ENCODE assay signal across 1 cellular context in the genomic region with DNA sequence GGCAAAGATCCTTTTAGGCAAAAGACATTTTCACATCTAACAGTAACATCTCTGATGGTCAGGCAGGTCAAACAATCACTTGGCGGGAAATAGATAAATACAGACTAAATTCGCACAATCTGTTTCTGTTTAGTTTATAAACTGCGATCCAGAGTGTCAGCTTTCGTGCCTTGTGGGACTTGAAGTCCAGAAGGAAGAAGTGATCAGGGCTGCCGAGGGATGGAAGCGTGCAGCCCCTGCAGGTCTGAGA.
TF ChIP-seq lines count a peak whose summit lies in the region.

No MANE protein-coding gene starts in this region.

TF ChIP-seq in GM12878, 131 proteins besides CTCF, POLR2A, EP300 and RAD21 (continued from another document and continues in another):
- TF ChIP-seq CBX3 (IDR thresholded peaks at IDR 0.05; ENCODE audit: borderline replicate concordance, low read depth) (no peak), MEF2A (IDR thresholded peaks at IDR 0.05; ENCODE audit: insufficient read depth, low read depth, low read length) (0 out of 2 replicates have a peak, but pooled peaks have one; percentile 20), BCL11A (IDR thresholded peaks at IDR 0.05; ENCODE audit: low read depth, low read length) (no peak), EGR1 (IDR thresholded peaks at IDR 0.05; ENCODE audit: borderline replicate concordance in 1 of 2, low read depth in 2 of 2, low read length in 2 of 2) (no peak), EZH2 (IDR thresholded peaks at IDR 0.05; ENCODE audit: borderline replicate concordance, control insufficient read depth, low read depth, low read length) (no peak), IKZF1 (conservative IDR thresholded peaks at IDR 0.05) (no peak), SRF (IDR thresholded peaks at IDR 0.05; ENCODE audit: low read depth in 2 of 2, low read length in 2 of 2) (0 out of 4 replicates have a peak, but pooled peaks of 1 of the 2 experiments have one; percentile 12), CHD2 (IDR thresholded peaks at IDR 0.05; ENCODE audit: borderline replicate concordance, low read depth, low read length) (no peak), RAD51 (IDR thresholded peaks at IDR 0.05) (no peak), NRF1 (conservative IDR thresholded peaks at IDR 0.05; ENCODE audit: low read depth, low read length) (no peak), LARP7 (IDR thresholded peaks at IDR 0.05) (no peak), NFYA (IDR thresholded peaks at IDR 0.05; ENCODE audit: borderline replicate concordance, low read depth, low read length) (no peak), PML (IDR thresholded peaks at IDR 0.05; ENCODE audit: low read length) (0 out of 2 replicates have a peak, but pooled peaks have one; percentile 63), RB1 (IDR thresholded peaks at IDR 0.05; ENCODE audit: borderline replicate concordance) (0 out of 2 replicates have a peak, but pooled peaks have one; percentile 16), POU2F2 (IDR thresholded peaks at IDR 0.05; ENCODE audit: borderline replicate concordance, low read depth, low read length) (no peak), SP1 (IDR thresholded peaks at IDR 0.05; ENCODE audit: low read depth, low read length) (no peak), ZZZ3 (IDR thresholded peaks at IDR 0.05; ENCODE audit: control insufficient read depth, insufficient read length, low read depth) (no peak), ETV6 (conservative IDR thresholded peaks at IDR 0.05 in 1 of 2, IDR thresholded peaks at IDR 0.05 in 1 of 2; ENCODE audit: borderline replicate concordance in 1 of 2, low read depth in 1 of 2) (no peak), RCOR1 (conservative IDR thresholded peaks at IDR 0.05; ENCODE audit: low read depth, low read length) (no peak), BHLHE40 (IDR thresholded peaks at IDR 0.05; ENCODE audit: borderline replicate concordance in 1 of 2, low read depth in 2 of 2, low read length in 1 of 2) (no peak), YY1 (IDR thresholded peaks at IDR 0.05; ENCODE audit: low read depth, low read length) (no peak), ESRRA (IDR thresholded peaks at IDR 0.05; ENCODE audit: low read length) (no peak), WRNIP1 (IDR thresholded peaks at IDR 0.05; ENCODE audit: borderline replicate concordance, low read depth, low read length) (no peak), RFX5 (IDR thresholded peaks at IDR 0.05; ENCODE audit: low read depth, low read length) (no peak), MTA2 (IDR thresholded peaks at IDR 0.05; ENCODE audit: low read depth) (no peak), SREBF2 (IDR thresholded peaks at IDR 0.05; ENCODE audit: low read length) (no peak), CHD1 (IDR thresholded peaks at IDR 0.05; ENCODE audit: low read depth, low read length) (no peak), SMC3 (IDR thresholded peaks at IDR 0.05; ENCODE audit: borderline replicate concordance, low read length) (no peak), MXI1 (IDR thresholded peaks at IDR 0.05; ENCODE audit: low read depth, low read length) (no peak)
- TF ChIP-seq, protein P1, sequence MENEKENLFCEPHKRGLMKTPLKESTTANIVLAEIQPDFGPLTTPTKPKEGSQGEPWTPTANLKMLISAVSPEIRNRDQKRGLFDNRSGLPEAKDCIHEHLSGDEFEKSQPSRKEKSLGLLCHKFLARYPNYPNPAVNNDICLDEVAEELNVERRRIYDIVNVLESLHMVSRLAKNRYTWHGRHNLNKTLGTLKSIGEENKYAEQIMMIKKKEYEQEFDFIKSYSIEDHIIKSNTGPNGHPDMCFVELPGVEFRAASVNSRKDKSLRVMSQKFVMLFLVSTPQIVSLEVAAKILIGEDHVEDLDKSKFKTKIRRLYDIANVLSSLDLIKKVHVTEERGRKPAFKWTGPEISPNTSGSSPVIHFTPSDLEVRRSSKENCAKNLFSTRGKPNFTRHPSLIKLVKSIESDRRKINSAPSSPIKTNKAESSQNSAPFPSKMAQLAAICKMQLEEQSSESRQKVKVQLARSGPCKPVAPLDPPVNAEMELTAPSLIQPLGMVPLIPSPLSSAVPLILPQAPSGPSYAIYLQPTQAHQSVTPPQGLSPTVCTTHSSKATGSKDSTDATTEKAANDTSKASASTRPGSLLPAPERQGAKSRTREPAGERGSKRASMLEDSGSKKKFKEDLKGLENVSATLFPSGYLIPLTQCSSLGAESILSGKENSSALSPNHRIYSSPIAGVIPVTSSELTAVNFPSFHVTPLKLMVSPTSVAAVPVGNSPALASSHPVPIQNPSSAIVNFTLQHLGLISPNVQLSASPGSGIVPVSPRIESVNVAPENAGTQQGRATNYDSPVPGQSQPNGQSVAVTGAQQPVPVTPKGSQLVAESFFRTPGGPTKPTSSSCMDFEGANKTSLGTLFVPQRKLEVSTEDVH (IDR thresholded peaks at IDR 0.05; ENCODE audit: low read depth, partially characterized antibody): peak; percentile 86
- TF ChIP-seq, protein P2, sequence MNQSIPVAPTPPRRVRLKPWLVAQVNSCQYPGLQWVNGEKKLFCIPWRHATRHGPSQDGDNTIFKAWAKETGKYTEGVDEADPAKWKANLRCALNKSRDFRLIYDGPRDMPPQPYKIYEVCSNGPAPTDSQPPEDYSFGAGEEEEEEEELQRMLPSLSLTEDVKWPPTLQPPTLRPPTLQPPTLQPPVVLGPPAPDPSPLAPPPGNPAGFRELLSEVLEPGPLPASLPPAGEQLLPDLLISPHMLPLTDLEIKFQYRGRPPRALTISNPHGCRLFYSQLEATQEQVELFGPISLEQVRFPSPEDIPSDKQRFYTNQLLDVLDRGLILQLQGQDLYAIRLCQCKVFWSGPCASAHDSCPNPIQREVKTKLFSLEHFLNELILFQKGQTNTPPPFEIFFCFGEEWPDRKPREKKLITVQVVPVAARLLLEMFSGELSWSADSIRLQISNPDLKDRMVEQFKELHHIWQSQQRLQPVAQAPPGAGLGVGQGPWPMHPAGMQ (IDR thresholded peaks at IDR 0.05; ENCODE audit: borderline replicate concordance): no peak
- TF ChIP-seq, protein P3, sequence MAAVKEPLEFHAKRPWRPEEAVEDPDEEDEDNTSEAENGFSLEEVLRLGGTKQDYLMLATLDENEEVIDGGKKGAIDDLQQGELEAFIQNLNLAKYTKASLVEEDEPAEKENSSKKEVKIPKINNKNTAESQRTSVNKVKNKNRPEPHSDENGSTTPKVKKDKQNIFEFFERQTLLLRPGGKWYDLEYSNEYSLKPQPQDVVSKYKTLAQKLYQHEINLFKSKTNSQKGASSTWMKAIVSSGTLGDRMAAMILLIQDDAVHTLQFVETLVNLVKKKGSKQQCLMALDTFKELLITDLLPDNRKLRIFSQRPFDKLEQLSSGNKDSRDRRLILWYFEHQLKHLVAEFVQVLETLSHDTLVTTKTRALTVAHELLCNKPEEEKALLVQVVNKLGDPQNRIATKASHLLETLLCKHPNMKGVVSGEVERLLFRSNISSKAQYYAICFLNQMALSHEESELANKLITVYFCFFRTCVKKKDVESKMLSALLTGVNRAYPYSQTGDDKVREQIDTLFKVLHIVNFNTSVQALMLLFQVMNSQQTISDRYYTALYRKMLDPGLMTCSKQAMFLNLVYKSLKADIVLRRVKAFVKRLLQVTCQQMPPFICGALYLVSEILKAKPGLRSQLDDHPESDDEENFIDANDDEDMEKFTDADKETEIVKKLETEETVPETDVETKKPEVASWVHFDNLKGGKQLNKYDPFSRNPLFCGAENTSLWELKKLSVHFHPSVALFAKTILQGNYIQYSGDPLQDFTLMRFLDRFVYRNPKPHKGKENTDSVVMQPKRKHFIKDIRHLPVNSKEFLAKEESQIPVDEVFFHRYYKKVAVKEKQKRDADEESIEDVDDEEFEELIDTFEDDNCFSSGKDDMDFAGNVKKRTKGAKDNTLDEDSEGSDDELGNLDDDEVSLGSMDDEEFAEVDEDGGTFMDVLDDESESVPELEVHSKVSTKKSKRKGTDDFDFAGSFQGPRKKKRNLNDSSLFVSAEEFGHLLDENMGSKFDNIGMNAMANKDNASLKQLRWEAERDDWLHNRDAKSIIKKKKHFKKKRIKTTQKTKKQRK (IDR thresholded peaks at IDR 0.05; ENCODE audit: low read depth, low read length): no peak
- TF ChIP-seq, protein P4, sequence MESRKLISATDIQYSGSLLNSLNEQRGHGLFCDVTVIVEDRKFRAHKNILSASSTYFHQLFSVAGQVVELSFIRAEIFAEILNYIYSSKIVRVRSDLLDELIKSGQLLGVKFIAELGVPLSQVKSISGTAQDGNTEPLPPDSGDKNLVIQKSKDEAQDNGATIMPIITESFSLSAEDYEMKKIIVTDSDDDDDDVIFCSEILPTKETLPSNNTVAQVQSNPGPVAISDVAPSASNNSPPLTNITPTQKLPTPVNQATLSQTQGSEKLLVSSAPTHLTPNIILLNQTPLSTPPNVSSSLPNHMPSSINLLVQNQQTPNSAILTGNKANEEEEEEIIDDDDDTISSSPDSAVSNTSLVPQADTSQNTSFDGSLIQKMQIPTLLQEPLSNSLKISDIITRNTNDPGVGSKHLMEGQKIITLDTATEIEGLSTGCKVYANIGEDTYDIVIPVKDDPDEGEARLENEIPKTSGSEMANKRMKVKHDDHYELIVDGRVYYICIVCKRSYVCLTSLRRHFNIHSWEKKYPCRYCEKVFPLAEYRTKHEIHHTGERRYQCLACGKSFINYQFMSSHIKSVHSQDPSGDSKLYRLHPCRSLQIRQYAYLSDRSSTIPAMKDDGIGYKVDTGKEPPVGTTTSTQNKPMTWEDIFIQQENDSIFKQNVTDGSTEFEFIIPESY (IDR thresholded peaks at IDR 0.05): no peak
- TF ChIP-seq, protein P5, sequence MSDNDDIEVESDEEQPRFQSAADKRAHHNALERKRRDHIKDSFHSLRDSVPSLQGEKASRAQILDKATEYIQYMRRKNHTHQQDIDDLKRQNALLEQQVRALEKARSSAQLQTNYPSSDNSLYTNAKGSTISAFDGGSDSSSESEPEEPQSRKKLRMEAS (IDR thresholded peaks at IDR 0.05; ENCODE audit: low read depth, low read length): no peak
- TF ChIP-seq, protein P6, sequence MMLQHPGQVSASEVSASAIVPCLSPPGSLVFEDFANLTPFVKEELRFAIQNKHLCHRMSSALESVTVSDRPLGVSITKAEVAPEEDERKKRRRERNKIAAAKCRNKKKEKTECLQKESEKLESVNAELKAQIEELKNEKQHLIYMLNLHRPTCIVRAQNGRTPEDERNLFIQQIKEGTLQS (IDR thresholded peaks at IDR 0.05; ENCODE audit: borderline replicate concordance, extremely low read depth, low read depth, low read length): no peak
- TF ChIP-seq, protein P7, sequence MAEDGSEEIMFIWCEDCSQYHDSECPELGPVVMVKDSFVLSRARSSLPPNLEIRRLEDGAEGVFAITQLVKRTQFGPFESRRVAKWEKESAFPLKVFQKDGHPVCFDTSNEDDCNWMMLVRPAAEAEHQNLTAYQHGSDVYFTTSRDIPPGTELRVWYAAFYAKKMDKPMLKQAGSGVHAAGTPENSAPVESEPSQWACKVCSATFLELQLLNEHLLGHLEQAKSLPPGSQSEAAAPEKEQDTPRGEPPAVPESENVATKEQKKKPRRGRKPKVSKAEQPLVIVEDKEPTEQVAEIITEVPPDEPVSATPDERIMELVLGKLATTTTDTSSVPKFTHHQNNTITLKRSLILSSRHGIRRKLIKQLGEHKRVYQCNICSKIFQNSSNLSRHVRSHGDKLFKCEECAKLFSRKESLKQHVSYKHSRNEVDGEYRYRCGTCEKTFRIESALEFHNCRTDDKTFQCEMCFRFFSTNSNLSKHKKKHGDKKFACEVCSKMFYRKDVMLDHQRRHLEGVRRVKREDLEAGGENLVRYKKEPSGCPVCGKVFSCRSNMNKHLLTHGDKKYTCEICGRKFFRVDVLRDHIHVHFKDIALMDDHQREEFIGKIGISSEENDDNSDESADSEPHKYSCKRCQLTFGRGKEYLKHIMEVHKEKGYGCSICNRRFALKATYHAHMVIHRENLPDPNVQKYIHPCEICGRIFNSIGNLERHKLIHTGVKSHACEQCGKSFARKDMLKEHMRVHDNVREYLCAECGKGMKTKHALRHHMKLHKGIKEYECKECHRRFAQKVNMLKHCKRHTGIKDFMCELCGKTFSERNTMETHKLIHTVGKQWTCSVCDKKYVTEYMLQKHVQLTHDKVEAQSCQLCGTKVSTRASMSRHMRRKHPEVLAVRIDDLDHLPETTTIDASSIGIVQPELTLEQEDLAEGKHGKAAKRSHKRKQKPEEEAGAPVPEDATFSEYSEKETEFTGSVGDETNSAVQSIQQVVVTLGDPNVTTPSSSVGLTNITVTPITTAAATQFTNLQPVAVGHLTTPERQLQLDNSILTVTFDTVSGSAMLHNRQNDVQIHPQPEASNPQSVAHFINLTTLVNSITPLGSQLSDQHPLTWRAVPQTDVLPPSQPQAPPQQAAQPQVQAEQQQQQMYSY (CRISPR knock-in tag; IDR thresholded peaks at IDR 0.05): no peak
- TF ChIP-seq, protein P8, sequence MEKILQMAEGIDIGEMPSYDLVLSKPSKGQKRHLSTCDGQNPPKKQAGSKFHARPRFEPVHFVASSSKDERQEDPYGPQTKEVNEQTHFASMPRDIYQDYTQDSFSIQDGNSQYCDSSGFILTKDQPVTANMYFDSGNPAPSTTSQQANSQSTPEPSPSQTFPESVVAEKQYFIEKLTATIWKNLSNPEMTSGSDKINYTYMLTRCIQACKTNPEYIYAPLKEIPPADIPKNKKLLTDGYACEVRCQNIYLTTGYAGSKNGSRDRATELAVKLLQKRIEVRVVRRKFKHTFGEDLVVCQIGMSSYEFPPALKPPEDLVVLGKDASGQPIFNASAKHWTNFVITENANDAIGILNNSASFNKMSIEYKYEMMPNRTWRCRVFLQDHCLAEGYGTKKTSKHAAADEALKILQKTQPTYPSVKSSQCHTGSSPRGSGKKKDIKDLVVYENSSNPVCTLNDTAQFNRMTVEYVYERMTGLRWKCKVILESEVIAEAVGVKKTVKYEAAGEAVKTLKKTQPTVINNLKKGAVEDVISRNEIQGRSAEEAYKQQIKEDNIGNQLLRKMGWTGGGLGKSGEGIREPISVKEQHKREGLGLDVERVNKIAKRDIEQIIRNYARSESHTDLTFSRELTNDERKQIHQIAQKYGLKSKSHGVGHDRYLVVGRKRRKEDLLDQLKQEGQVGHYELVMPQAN (conservative IDR thresholded peaks at IDR 0.05): no peak; the same call in 1 of the 2 replicates
- TF ChIP-seq, protein P9, sequence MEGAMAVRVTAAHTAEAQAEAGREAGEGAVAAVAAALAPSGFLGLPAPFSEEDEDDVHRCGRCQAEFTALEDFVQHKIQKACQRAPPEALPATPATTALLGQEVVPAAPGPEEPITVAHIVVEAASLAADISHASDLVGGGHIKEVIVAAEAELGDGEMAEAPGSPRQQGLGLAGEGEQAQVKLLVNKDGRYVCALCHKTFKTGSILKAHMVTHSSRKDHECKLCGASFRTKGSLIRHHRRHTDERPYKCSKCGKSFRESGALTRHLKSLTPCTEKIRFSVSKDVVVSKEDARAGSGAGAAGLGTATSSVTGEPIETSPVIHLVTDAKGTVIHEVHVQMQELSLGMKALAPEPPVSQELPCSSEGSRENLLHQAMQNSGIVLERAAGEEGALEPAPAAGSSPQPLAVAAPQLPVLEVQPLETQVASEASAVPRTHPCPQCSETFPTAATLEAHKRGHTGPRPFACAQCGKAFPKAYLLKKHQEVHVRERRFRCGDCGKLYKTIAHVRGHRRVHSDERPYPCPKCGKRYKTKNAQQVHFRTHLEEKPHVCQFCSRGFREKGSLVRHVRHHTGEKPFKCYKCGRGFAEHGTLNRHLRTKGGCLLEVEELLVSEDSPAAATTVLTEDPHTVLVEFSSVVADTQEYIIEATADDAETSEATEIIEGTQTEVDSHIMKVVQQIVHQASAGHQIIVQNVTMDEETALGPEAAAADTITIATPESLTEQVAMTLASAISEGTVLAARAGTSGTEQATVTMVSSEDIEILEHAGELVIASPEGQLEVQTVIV (IDR thresholded peaks at IDR 0.05; ENCODE audit: borderline replicate concordance, partially characterized antibody): no peak
- TF ChIP-seq, protein P10, sequence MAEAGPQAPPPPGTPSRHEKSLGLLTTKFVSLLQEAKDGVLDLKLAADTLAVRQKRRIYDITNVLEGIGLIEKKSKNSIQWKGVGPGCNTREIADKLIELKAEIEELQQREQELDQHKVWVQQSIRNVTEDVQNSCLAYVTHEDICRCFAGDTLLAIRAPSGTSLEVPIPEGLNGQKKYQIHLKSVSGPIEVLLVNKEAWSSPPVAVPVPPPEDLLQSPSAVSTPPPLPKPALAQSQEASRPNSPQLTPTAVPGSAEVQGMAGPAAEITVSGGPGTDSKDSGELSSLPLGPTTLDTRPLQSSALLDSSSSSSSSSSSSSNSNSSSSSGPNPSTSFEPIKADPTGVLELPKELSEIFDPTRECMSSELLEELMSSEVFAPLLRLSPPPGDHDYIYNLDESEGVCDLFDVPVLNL (IDR thresholded peaks at IDR 0.05; ENCODE audit: low read depth, low read length): peak; percentile 79
